Comparison of ENCODE assay signal across 1 cellular context in the genomic region with DNA sequence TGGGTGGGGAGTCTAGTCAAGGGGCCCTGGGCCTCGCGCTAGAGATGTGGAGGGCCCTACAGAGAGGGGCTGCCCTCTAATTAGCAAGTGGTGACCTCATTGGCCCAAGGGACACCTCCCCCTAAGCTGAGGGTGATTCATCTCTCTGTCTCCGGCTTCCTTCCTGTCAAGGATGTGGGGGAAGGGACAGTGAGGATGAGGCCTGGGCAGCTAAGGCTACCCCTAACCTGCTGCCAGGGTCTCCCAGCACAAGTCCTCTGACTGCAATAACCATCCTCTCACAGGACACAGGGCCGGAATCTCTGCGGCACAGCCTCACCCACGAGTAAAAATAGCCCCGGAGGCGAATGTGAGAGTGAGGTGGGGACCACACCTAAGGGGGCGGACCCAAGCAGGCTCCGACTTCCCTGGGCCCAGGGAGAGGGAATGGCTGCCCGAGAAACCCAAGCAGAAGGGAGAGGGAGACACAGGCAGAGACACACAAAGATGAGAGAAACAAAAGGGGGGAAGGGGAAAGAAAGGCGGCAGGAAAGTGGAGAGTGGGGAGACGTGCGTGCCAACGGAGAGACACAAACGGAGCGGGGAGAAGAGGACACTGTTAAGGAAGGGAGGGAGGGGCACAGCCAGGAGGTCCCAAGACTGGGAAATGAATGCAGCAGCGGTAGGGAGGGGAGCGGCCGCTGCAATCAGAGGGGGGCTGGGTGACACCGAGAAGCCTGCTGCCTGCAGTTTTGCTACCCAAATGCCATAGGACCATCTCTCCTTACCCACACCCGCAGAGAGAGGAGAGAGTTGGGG.
A peak's percentile ranks its signal among the peaks of the same experiment; 100 is the strongest.
TF ChIP-seq lines count a peak whose summit lies in the region.

No MANE protein-coding gene starts in this region.

TF ChIP-seq in SK-N-SH, 30 proteins besides CTCF, POLR2A, EP300 and RAD21:
- TF ChIP-seq CHD2 (IDR thresholded peaks at IDR 0.05; ENCODE audit: low read length, partially characterized antibody) = peak; percentile 20
- no peak for TF ChIP-seq TEAD4 (IDR thresholded peaks at IDR 0.05; ENCODE audit: borderline replicate concordance, insufficient read depth)
- no peak for TF ChIP-seq MEF2A (IDR thresholded peaks at IDR 0.05; ENCODE audit: borderline replicate concordance, low read depth)
- TF ChIP-seq FOXJ3 (CRISPR knock-in tag; IDR thresholded peaks at IDR 0.05) = no peak
- peak; percentile 21; the same call in 1 of the 2 replicates for TF ChIP-seq TCF12 (IDR thresholded peaks at IDR 0.05)
- peak; percentile 31; the same call in 1 of the 2 replicates for TF ChIP-seq POLR2AphosphoS5 (IDR thresholded peaks at IDR 0.05; ENCODE audit: low read depth, low read length)
- peak; percentile 58 for TF ChIP-seq GABPA (IDR thresholded peaks at IDR 0.05; ENCODE audit: low read depth)
- 0 out of 2 replicates have a peak, but pooled peaks have one; percentile 4 for TF ChIP-seq TAF1 (IDR thresholded peaks at IDR 0.05; ENCODE audit: borderline replicate concordance, low read depth, low read length)
- peak; percentile 79; the same call in 1 of the 2 replicates for TF ChIP-seq JUND (IDR thresholded peaks at IDR 0.05)
- peak; percentile 86 for TF ChIP-seq FOSL2 (IDR thresholded peaks at IDR 0.05; ENCODE audit: borderline replicate concordance, low read depth)
- TF ChIP-seq, protein P1, sequence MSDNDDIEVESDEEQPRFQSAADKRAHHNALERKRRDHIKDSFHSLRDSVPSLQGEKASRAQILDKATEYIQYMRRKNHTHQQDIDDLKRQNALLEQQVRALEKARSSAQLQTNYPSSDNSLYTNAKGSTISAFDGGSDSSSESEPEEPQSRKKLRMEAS (IDR thresholded peaks at IDR 0.05; ENCODE audit: low read depth) = peak; percentile 82; the same call in 1 of the 2 replicates
- peak; percentile 68 for TF ChIP-seq PBX3 (IDR thresholded peaks at IDR 0.05)
- 0 out of 2 replicates have a peak, but pooled peaks have one; percentile 69 for TF ChIP-seq YY1 (IDR thresholded peaks at IDR 0.05; ENCODE audit: low read depth)
TF ChIP-seq in SK-N-SH: peak in this region for 10.
